Comparison of ENCODE assay signal across 14 cellular contexts in the genomic region with DNA sequence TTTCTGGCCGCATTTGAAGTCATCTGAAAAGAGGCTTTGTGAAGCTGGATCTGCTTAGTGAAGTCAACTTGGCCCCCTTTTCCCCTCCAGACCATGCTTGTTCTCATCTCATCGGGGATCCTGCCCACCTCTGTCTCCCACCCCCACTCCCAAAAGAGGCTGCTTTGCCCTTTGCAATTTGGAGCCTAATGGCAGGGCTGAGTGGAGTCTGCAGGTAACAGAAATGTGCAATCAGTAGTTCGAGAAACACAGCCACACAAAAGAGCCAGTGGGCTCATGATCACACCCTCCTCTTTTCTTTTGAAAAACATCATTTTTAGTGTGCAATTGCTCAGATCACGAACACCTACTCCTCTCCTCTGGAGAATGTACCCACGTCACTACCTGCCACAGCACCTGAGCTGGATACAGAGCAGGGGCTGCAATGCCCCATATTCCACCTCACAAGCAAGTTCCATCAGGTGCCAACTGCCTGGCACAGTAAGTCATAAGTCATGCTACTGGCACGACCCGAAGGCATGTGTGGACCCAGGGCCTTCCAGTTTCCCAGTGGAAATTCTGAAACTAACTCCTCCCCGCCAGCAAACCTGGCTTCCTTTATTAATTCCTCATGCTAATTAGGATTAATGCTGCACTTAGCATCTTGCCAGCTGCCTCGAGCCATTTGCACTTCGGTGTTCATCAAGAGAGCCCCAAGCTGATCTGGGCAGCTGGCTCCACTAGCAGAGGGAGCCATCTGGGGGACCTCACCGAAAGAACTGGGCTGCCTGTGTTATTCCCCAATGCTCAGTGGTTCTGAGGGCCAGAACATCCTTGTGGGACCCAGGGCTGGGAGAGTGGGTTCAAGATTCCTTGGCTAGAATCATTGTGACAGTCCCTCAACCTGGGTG. TPM values are rescaled to one million over a fixed set of nuclear protein-coding genes. Genes with fewer than 3 reads are reported as not detected.
A peak's percentile ranks its signal among the peaks of the same experiment; 100 is the strongest.
DNase-seq lines count a peak whose midpoint lies in the region; ATAC-seq, FAIRE-seq and TF ChIP-seq lines count a peak whose summit lies in the region.
"Had no signal": no experiment of that assay in that cellular context is flagged by ENCODE, and none has a peak within 500 bp of the region (broad histone marks: within the 10 kb centered on the region; RNA-seq: fewer than 3 reads in every experiment).

No MANE protein-coding gene starts in this region.

- H3K36me3 ChIP-seq in BLaER1 = no peaks in the 10 kb centered on the region
- no peaks in the 10 kb centered on the region for H3K36me3 ChIP-seq in ES-I3 (ENCODE audit: insufficient read depth, low read length)
- no peaks in the 10 kb centered on the region for H3K36me3 ChIP-seq in lower lobe of right lung
- H3K36me3 ChIP-seq: neutrophil had no signal

- TF ChIP-seq POLR2A in H54 (IDR thresholded peaks at IDR 0.05; ENCODE audit: low read depth, low read length) = no peak

- no peaks in the 10 kb centered on the region for H3K9me3 Mint-ChIP-seq in activated T-helper 1 cell treated with anti-CD3 and anti-CD28 coated beads, Interleukin-12 subunit alpha, Interleukin-12 subunit beta, Interleukin-2, Interleukin-4 antibody, amounts not matched to agents 30 ng/mL and 10 ng/mL and 1 ng/mL, durations not matched to agents 14 hours and 24 hours and 36 hours
- no peaks in the 10 kb centered on the region for H3K9me3 Mint-ChIP-seq in HFFc6
- H3K9me3 Mint-ChIP-seq: activated naive CD4-positive, alpha-beta T cell treated with anti-CD3 and anti-CD28 coated beads, Interleukin-2, amount 50 U/mL, for 72 hours; stimulated activated naive B cell treated with anti-CD40 and anti-IgM and Interleukin-4, amounts not matched to agents 10 μg/mL and 1 μg/mL and 100 μg/mL, for 72 hours had no signal

- DNase-seq in activated T-helper 1 cell treated with anti-CD3 and anti-CD28 coated beads, Interleukin-12 subunit alpha, Interleukin-12 subunit beta, Interleukin-2, Interleukin-4 antibody, amounts not matched to agents 30 ng/mL and 10 ng/mL and 1 ng/mL, durations not matched to agents 14 hours and 24 hours and 36 hours (ENCODE audit: low spot score) = no peak
- DNase-seq in lower lobe of right lung (no peak), HFFc6 (no peak), SK-N-DZ (ENCODE audit: low spot score) (no peak), H54 (ENCODE audit: insufficient read length, low spot score) (no peak)
- DNase-seq: effector CD8-positive, alpha-beta T cell; hippocampal formation; stimulated activated naive B cell treated with anti-CD40 and anti-IgM and Interleukin-4, amounts not matched to agents 10 μg/mL and 1 μg/mL and 100 μg/mL, for 72 hours had no signal

- H3K4me3 ChIP-seq in BLaER1 (peak overlapping the region; percentile 73), lower lobe of right lung (peak overlapping the region; percentile 50)

- peak overlapping the region; percentile 9; the same call in 1 of the 2 replicates for H3K9ac ChIP-seq in BLaER1
- H3K9ac ChIP-seq in ES-I3 (ENCODE audit: low read depth, low read length) = peak overlapping the region; percentile 70; the same call in 1 of the 2 replicates

- no peaks in the 10 kb centered on the region for H3K36me3 Mint-ChIP-seq in activated T-helper 1 cell treated with anti-CD3 and anti-CD28 coated beads, Interleukin-12 subunit alpha, Interleukin-12 subunit beta, Interleukin-2, Interleukin-4 antibody, amounts not matched to agents 30 ng/mL and 10 ng/mL and 1 ng/mL, durations not matched to agents 14 hours and 24 hours and 36 hours (ENCODE audit: low read depth)
- H3K36me3 Mint-ChIP-seq in HFFc6 (ENCODE audit: low read depth) = no peaks in the 10 kb centered on the region
- H3K36me3 Mint-ChIP-seq: activated naive CD4-positive, alpha-beta T cell treated with anti-CD3 and anti-CD28 coated beads, Interleukin-2, amount 50 U/mL, for 72 hours had no signal

- intact Hi-C loops in activated T-helper 1 cell treated with anti-CD3 and anti-CD28 coated beads, Interleukin-12 subunit alpha, Interleukin-12 subunit beta, Interleukin-2, Interleukin-4 antibody, amounts not matched to agents 30 ng/mL and 10 ng/mL and 1 ng/mL, durations not matched to agents 14 hours and 24 hours and 36 hours (cut with micrococcal nuclease) = no loop called here
- intact Hi-C loops in lower lobe of right lung (cut with DNase I) = no loop called here

- H3K27me3 ChIP-seq in BLaER1 = peaks cover 59% of the 10 kb centered on the region
- H3K27me3 ChIP-seq in lower lobe of right lung (ENCODE audit: low read depth) = peaks cover 58% of the 10 kb centered on the region

- peak overlapping the region; percentile 100 for H3K4me2 ChIP-seq in BLaER1

- peaks cover 33% of the 10 kb centered on the region for H4K20me1 ChIP-seq in BLaER1

- H3K9me3 ChIP-seq in BLaER1 = no peaks in the 10 kb centered on the region
- H3K9me3 ChIP-seq in ES-I3 (ENCODE audit: control insufficient read depth, insufficient read depth, low read length) = no peaks in the 10 kb centered on the region
- no peaks in the 10 kb centered on the region for H3K9me3 ChIP-seq in lower lobe of right lung
- H3K9me3 ChIP-seq: neutrophil had no signal

- H3K27me3 Mint-ChIP-seq in activated T-helper 1 cell treated with anti-CD3 and anti-CD28 coated beads, Interleukin-12 subunit alpha, Interleukin-12 subunit beta, Interleukin-2, Interleukin-4 antibody, amounts not matched to agents 30 ng/mL and 10 ng/mL and 1 ng/mL, durations not matched to agents 14 hours and 24 hours and 36 hours (ENCODE audit: insufficient read depth) = peaks cover 49% of the 10 kb centered on the region
- H3K27me3 Mint-ChIP-seq in HFFc6 (ENCODE audit: insufficient read depth) = peaks cover 62% of the 10 kb centered on the region

- TF ChIP-seq CTCF in lower lobe of right lung (IDR thresholded peaks at IDR 0.05) (no peak), HFFc6 (IDR thresholded peaks at IDR 0.05) (no peak)

- H3K27ac ChIP-seq in BLaER1 = no peak overlapping the region
- H3K27ac ChIP-seq in lower lobe of right lung = no peak overlapping the region
- H3K27ac ChIP-seq: neutrophil had no signal

- H3K4me3 Mint-ChIP-seq in activated T-helper 1 cell treated with anti-CD3 and anti-CD28 coated beads, Interleukin-12 subunit alpha, Interleukin-12 subunit beta, Interleukin-2, Interleukin-4 antibody, amounts not matched to agents 30 ng/mL and 10 ng/mL and 1 ng/mL, durations not matched to agents 14 hours and 24 hours and 36 hours = peak overlapping the region; percentile 58
- no peak overlapping the region for H3K4me3 Mint-ChIP-seq in HFFc6

- no peak for FAIRE-seq in H54 (lab: Jason Lieb, UNC)
- FAIRE-seq: TTC549 had no signal

- H3K27ac Mint-ChIP-seq in activated T-helper 1 cell treated with anti-CD3 and anti-CD28 coated beads, Interleukin-12 subunit alpha, Interleukin-12 subunit beta, Interleukin-2, Interleukin-4 antibody, amounts not matched to agents 30 ng/mL and 10 ng/mL and 1 ng/mL, durations not matched to agents 14 hours and 24 hours and 36 hours = no peak overlapping the region
- H3K27ac Mint-ChIP-seq in HFFc6 = no peak overlapping the region
- H3K27ac Mint-ChIP-seq: activated naive CD4-positive, alpha-beta T cell treated with anti-CD3 and anti-CD28 coated beads, Interleukin-2, amount 50 U/mL, for 72 hours; stimulated activated naive B cell treated with anti-CD40 and anti-IgM and Interleukin-4, amounts not matched to agents 10 μg/mL and 1 μg/mL and 100 μg/mL, for 72 hours had no signal

- H3K4me1 ChIP-seq in BLaER1 (peaks cover 39% of the 10 kb centered on the region), ES-I3 (ENCODE audit: insufficient read depth, low read length) (peaks cover 12% of the 10 kb centered on the region; the same call in 1 of the 2 replicates), lower lobe of right lung (peaks cover 9% of the 10 kb centered on the region)

- ATAC-seq in lower lobe of right lung (no peak), GM18502 (IDR thresholded peaks at IDR 0.05; ENCODE audit: poor library complexity, unreplicated experiment) (no peak)

- H3K4me1 Mint-ChIP-seq in activated T-helper 1 cell treated with anti-CD3 and anti-CD28 coated beads, Interleukin-12 subunit alpha, Interleukin-12 subunit beta, Interleukin-2, Interleukin-4 antibody, amounts not matched to agents 30 ng/mL and 10 ng/mL and 1 ng/mL, durations not matched to agents 14 hours and 24 hours and 36 hours (ENCODE audit: low read depth) = no peaks in the 10 kb centered on the region
- H3K4me1 Mint-ChIP-seq in HFFc6 (ENCODE audit: low read depth) = no peaks in the 10 kb centered on the region

RNA-seq across cellular contexts. Expression of a gene that starts 2.3 kb away (rescaled TPM):
- not detected in 2 replicates for total RNA-seq in activated T-helper 1 cell treated with anti-CD3 and anti-CD28 coated beads, Interleukin-12 subunit alpha, Interleukin-12 subunit beta, Interleukin-2, Interleukin-4 antibody, amounts not matched to agents 30 ng/mL and 10 ng/mL and 1 ng/mL, durations not matched to agents 14 hours and 24 hours and 36 hours
- 5.1 TPM for total RNA-seq in lower lobe of right lung
- not detected for total RNA-seq in HFFc6 (2021; fragmentation: NEBNext Ultra II Directional; extraction: Animal tissue kit (Norgen Biotek cat#: 25700))
- 27.9 and 32.2 TPM in 2 replicates for polyA plus RNA-seq in SK-N-DZ (2014; cell fraction: cytosol; rRNA removed)
- polyA plus RNA-seq in SK-N-DZ (2014; cell fraction: nucleus; rRNA removed) = 8.1 and 11.4 TPM in 2 replicates
- total RNA-seq: activated naive CD4-positive, alpha-beta T cell treated with anti-CD3 and anti-CD28 coated beads, Interleukin-2, amount 50 U/mL, for 72 hours had no signal
